ENCODE assay signal across 11 cellular contexts in genomic region chr6:33019358-33019757, GRCh38. TPM values are rescaled to one million over a fixed set of nuclear protein-coding genes. Genes with fewer than 3 reads are reported as not detected.
DNase-seq lines count a peak whose midpoint lies in the region; ATAC-seq, FAIRE-seq and TF ChIP-seq lines count a peak whose summit lies in the region.
"Had no signal": no experiment of that assay in that cellular context is flagged by ENCODE, and none has a peak within 500 bp of the region (broad histone marks: within the 10 kb centered on the region; RNA-seq: fewer than 3 reads in every experiment).

No MANE protein-coding gene starts in this region.

- ATAC-seq in IMR-90 (ENCODE audit: low read depth) (peak; percentile 52), psoas muscle (no peak), GM21529 (IDR thresholded peaks at IDR 0.05; ENCODE audit: unreplicated experiment) (no peak)

- H2AFZ ChIP-seq in IMR-90 (replicated peaks; ENCODE audit: low read length, poor library complexity) (no peak overlapping the region), endothelial cell of umbilical vein (ENCODE audit: low read depth, low read length) (peak overlapping the region; percentile 36)

- in situ Hi-C loops in IMR-90 (cut with MboI; ENCODE audit: low sequenced_read_pairs), result loop anchor here (5.0 to 10.0 kb wide), 2 partner anchors 145 to 228 kb away; no protein-coding TSS in a partner anchor

- POLR2A ChIA-PET in IMR-90 (lab: Charles Lee; ENCODE audit: unreplicated experiment) (no interaction called here), endothelial cell of umbilical vein (lab: Charles Lee) (no interaction called here)

- no peak overlapping the region for H2BK5ac ChIP-seq in IMR-90 (ENCODE audit: low read depth, low read length, poor library complexity, severe bottlenecking)

- no peak overlapping the region for H2BK20ac ChIP-seq in IMR-90 (ENCODE audit: low read depth, low read length)

- H3K23ac ChIP-seq in IMR-90 (ENCODE audit: low read depth, low read length), result no peak overlapping the region

- H4K8ac ChIP-seq in IMR-90 (ENCODE audit: low read depth in 2 of 2, low read length in 2 of 2), result 0 out of 4 replicates have a peak overlapping the region, but pooled peaks of 1 of the 2 experiments have one; percentile 41

- H4K91ac ChIP-seq in IMR-90 (ENCODE audit: insufficient read depth, low read depth, low read length), result no peak overlapping the region

- no peak overlapping the region for H2AK5ac ChIP-seq in IMR-90 (ENCODE audit: low read depth, low read length)

- H3K36me3 ChIP-seq in DOHH2 (ENCODE audit: control insufficient read depth, low read length), result no peaks in the 10 kb centered on the region
- H3K36me3 ChIP-seq in IMR-90 (ENCODE audit: control insufficient read depth, insufficient read depth, low read length), result no peaks in the 10 kb centered on the region
- H3K36me3 ChIP-seq in endothelial cell of umbilical vein (ENCODE audit: control insufficient read depth in 2 of 2, extremely low read depth in 1 of 2, insufficient read depth in 2 of 2, low read length in 2 of 2), result no peaks in the 10 kb centered on the region
- no peaks in the 10 kb centered on the region for H3K36me3 ChIP-seq in psoas muscle (ENCODE audit: insufficient read depth in 1 of 2, low read depth in 1 of 2)

- H4K20me1 ChIP-seq in DOHH2 (ENCODE audit: control insufficient read depth, insufficient read depth, low read depth, low read length) (no peaks in the 10 kb centered on the region), IMR-90 (ENCODE audit: insufficient read depth, low read length) (no peaks in the 10 kb centered on the region), endothelial cell of umbilical vein (replicated peaks; ENCODE audit: control insufficient read depth, extremely low read depth, insufficient read depth, low read length) (no peaks in the 10 kb centered on the region)

- H3F3A ChIP-seq in DOHH2 (ENCODE audit: control insufficient read depth, insufficient read depth), result no peaks in the 10 kb centered on the region

- H3K9me2 ChIP-seq in DOHH2 (replicated peaks; ENCODE audit: control insufficient read depth, low read length), result no peaks in the 10 kb centered on the region

- H3K79me2 ChIP-seq in DOHH2 (ENCODE audit: control insufficient read depth, low read length) (no peaks in the 10 kb centered on the region), endothelial cell of umbilical vein (ENCODE audit: control insufficient read depth, insufficient read depth, low read length) (no peaks in the 10 kb centered on the region)

- H3K9ac ChIP-seq in IMR-90 (ENCODE audit: low read depth, low read length) (no peak overlapping the region), endothelial cell of umbilical vein (replicated peaks; ENCODE audit: extremely low read depth, insufficient read depth, low read length) (no peak overlapping the region)

- H3K9me1 ChIP-seq in IMR-90 (ENCODE audit: insufficient read depth, low read length), result no peaks in the 10 kb centered on the region
- no peaks in the 10 kb centered on the region for H3K9me1 ChIP-seq in endothelial cell of umbilical vein (replicated peaks; ENCODE audit: control insufficient read depth, extremely low read depth, insufficient read depth, low read length)

- H3K27ac ChIP-seq in DOHH2 (ENCODE audit: low read depth, low read length) (no peak overlapping the region), IMR-90 (ENCODE audit: insufficient read depth, low read length) (no peak overlapping the region), endothelial cell of umbilical vein (ENCODE audit: insufficient read depth, low read depth, low read length) (no peak overlapping the region), psoas muscle (peak overlapping the region; percentile 58)
- H3K27ac ChIP-seq: epithelial cell of prostate had no signal

- H3K56ac ChIP-seq in IMR-90 (ENCODE audit: extremely low read depth, insufficient read depth, low read length), result no peak overlapping the region

- no peak overlapping the region for H2BK15ac ChIP-seq in IMR-90 (ENCODE audit: low read depth, low read length)

- H2AK9ac ChIP-seq in IMR-90 (replicated peaks; ENCODE audit: low read depth, low read length, poor library complexity), result no peak overlapping the region

- H3K27me3 ChIP-seq in DOHH2 (ENCODE audit: control insufficient read depth, low read length) (no peaks in the 10 kb centered on the region), IMR-90 (ENCODE audit: control insufficient read depth, insufficient read depth, low read length) (peaks cover 44% of the 10 kb centered on the region), endothelial cell of umbilical vein (ENCODE audit: control insufficient read depth in 2 of 2, insufficient read depth in 2 of 2, low read length in 2 of 2) (peaks cover 0 to 30% of the 10 kb centered on the region in 2 experiments), psoas muscle (ENCODE audit: insufficient read depth in 3 of 3, low read length in 2 of 3) (peaks cover 0 to 2% (median 0%) of the 10 kb centered on the region in 3 donors)

- TF ChIP-seq POLR2A in IMR-90 (IDR thresholded peaks at IDR 0.05; ENCODE audit: low read depth, low read length) (no peak), endothelial cell of umbilical vein (IDR thresholded peaks at IDR 0.05; ENCODE audit: low read depth, low read length) (no peak)

- H3K4me2 ChIP-seq in DOHH2 (ENCODE audit: low read length) (peak overlapping the region; percentile 54), IMR-90 (ENCODE audit: low read depth, low read length) (peak overlapping the region; percentile 89; the same call in 1 of the 2 replicates), endothelial cell of umbilical vein (ENCODE audit: insufficient read depth, low read length) (peak overlapping the region; percentile 88)

- intact Hi-C loops in IMR-90 (cut with micrococcal nuclease), result no loop called here
- intact Hi-C loops in endothelial cell of umbilical vein (cut with micrococcal nuclease), result no loop called here
- intact Hi-C loops in psoas muscle (cut with DNase I), result no loop called here
- intact Hi-C loops in posterior vena cava (cut with DNase I), result loop anchor here in 1 of 2 donors (5.0 kb wide), 1 partner anchor 58 kb away; the partner anchor contains the start of gene HLA-DPB1

- CTCF ChIA-PET in IMR-90 (lab: Yijun Ruan, JAX) (interaction anchor here (1.0 kb wide), 1 partner anchor 13 kb away, joined by 7 read pairs; no protein-coding TSS in a partner anchor), endothelial cell of umbilical vein (lab: Charles Lee) (interaction anchor here (0.6 to 6.7 kb wide), 11 partner anchors 35 to 229 kb away, joined by 3 to 88 read pairs (median 3); partner anchors contain the start of gene HLA-DPB1)

- H3K4me1 ChIP-seq in DOHH2 (ENCODE audit: control insufficient read depth, low read length) (peaks cover 26% of the 10 kb centered on the region), IMR-90 (ENCODE audit: control insufficient read depth, insufficient read depth, low read length) (no peaks in the 10 kb centered on the region; the same call in 1 of the 2 replicates), endothelial cell of umbilical vein (ENCODE audit: control insufficient read depth, extremely low read depth, insufficient read depth, low read length) (peaks cover 8% of the 10 kb centered on the region), psoas muscle (peaks cover 15% of the 10 kb centered on the region)

- H3K4ac ChIP-seq in IMR-90 (ENCODE audit: low read depth, low read length), result no peak overlapping the region

- H3K9me3 ChIP-seq in DOHH2 (ENCODE audit: control insufficient read depth, insufficient read depth, low read length) (no peaks in the 10 kb centered on the region), IMR-90 (ENCODE audit: control insufficient read depth, insufficient read depth, low read length) (no peaks in the 10 kb centered on the region), endothelial cell of umbilical vein (replicated peaks; ENCODE audit: control insufficient read depth, insufficient read depth, low read length) (no peaks in the 10 kb centered on the region), psoas muscle (no peaks in the 10 kb centered on the region)

- H3K4me3 ChIP-seq in DOHH2 (ENCODE audit: low read length), result peak overlapping the region; percentile 39
- H3K4me3 ChIP-seq in IMR-90 (ENCODE audit: insufficient read depth, low read depth, low read length), result no peak overlapping the region
- peak overlapping the region in 1 of 3 experiments; percentile 34 for H3K4me3 ChIP-seq in endothelial cell of umbilical vein (replicated peaks in 1 of 3; ENCODE audit: insufficient read depth in 1 of 3, low read depth in 1 of 3, low read length in 3 of 3)
- H3K4me3 ChIP-seq in psoas muscle, result peak overlapping the region; percentile 28

- no peak overlapping the region for H3K14ac ChIP-seq in IMR-90 (replicated peaks; ENCODE audit: low read depth, low read length)

- peak; percentile 31 for FAIRE-seq in endothelial cell of umbilical vein (lab: Jason Lieb, UNC)
- FAIRE-seq: HTR-8/SVneo had no signal

- dilution Hi-C loops in IMR-90 (cut with HindIII; ENCODE audit: low sequenced_read_pairs, unreplicated experiment) (no loop called here), endothelial cell of umbilical vein (cut with MboI; ENCODE audit: extremely low pct_ligation_motif_present, low sequenced_read_pairs) (no loop called here)

- DNase-seq in IMR-90 (no peak), endothelial cell of umbilical vein (ENCODE audit: low read depth, low spot score) (no peak), psoas muscle (no peak), NCI-H526 (lab: John Stamatoyannopoulos, UW) (no peak), iPS-NIHi11 (ENCODE audit: low spot score) (no peak), posterior vena cava (ENCODE audit: low spot score) (no peak)

- no peak overlapping the region; the same call in 1 of the 2 replicates for H4K5ac ChIP-seq in IMR-90 (ENCODE audit: low read depth, low read length)

- no peak overlapping the region; the same call in 1 of the 2 replicates for H3K18ac ChIP-seq in IMR-90 (ENCODE audit: low read depth, low read length)

- H2BK120ac ChIP-seq in IMR-90 (ENCODE audit: low read depth, low read length), result no peak overlapping the region

- H3K79me1 ChIP-seq in IMR-90 (ENCODE audit: low read depth in 1 of 2, low read length in 2 of 2), result no peaks in the 10 kb centered on the region

- BruUV-seq in IMR-90 (replicated peaks; lab: Mats Ljungman, UMichigan), result no TSS peak
- BruUV-seq in endothelial cell of umbilical vein (replicated peaks; lab: Mats Ljungman, UMichigan), result no TSS peak

- TF ChIP-seq CTCF in DOHH2 (IDR thresholded peaks at IDR 0.05; ENCODE audit: low read depth, low read length, poor library complexity, severe bottlenecking), result no peak
- TF ChIP-seq CTCF in IMR-90 (conservative IDR thresholded peaks at IDR 0.05; ENCODE audit: low read depth, low read length), result no peak
- no peak for TF ChIP-seq CTCF in endothelial cell of umbilical vein (IDR thresholded peaks at IDR 0.05; ENCODE audit: extremely low read depth in 1 of 2, insufficient read depth in 1 of 2, low read depth in 1 of 2, low read length in 2 of 2)
- TF ChIP-seq CTCF in psoas muscle (IDR thresholded peaks at IDR 0.05), result no peak

- TF ChIP-seq RAD21 in IMR-90 (IDR thresholded peaks at IDR 0.05; ENCODE audit: low read length), result no peak

RNA-seq across cellular contexts. Expression of gene HLA-DOA, which starts 10.0 kb away (rescaled TPM):
- not detected in 2 replicates for total RNA-seq in IMR-90 (2012; rRNA removed)
- polyA plus RNA-seq in IMR-90 (2012; rRNA removed), result not detected in 2 replicates
- polyA plus RNA-seq in IMR-90 (2012; cell fraction: cytosol; rRNA removed), result not detected in 2 replicates
- not detected in 2 replicates for polyA plus RNA-seq in IMR-90 (2012; cell fraction: nucleus; rRNA removed; ENCODE audit: low replicate concordance)
- not detected in 2 replicates for total RNA-seq in endothelial cell of umbilical vein
- not detected in 2 replicates for polyA plus RNA-seq in endothelial cell of umbilical vein
- polyA plus RNA-seq in endothelial cell of umbilical vein (2011; cell fraction: cytosol; rRNA removed), result 0.01 TPM in 1 of 2 replicates, not detected in the other
- polyA plus RNA-seq in endothelial cell of umbilical vein (2011; cell fraction: nucleus; rRNA removed), result not detected in 2 replicates
- polyA plus RNA-seq in endothelial cell of umbilical vein (2012), result 0.04 TPM in 1 of 2 replicates, not detected in the other
- not detected in 2 replicates for polyA minus RNA-seq in endothelial cell of umbilical vein
- polyA minus RNA-seq in endothelial cell of umbilical vein (2011; cell fraction: cytosol; rRNA and poly(A)+ RNA removed), result not detected
- not detected in 2 replicates for polyA minus RNA-seq in endothelial cell of umbilical vein (2011; cell fraction: nucleus; rRNA and poly(A)+ RNA removed)
- total RNA-seq in psoas muscle, result 1 to 10 TPM in 2 of 4 donors, under 1 TPM in 2; 0.48 to 1.5 (median 0.85) TPM
- under 1 TPM; 0.36 to 0.77 (median 0.58) TPM for polyA plus RNA-seq in psoas muscle
- 1 to 10 TPM; 3.1 to 3.5 TPM for total RNA-seq in posterior vena cava
- total RNA-seq: myocyte had no signal

RNA-seq across cellular contexts. Expression of gene BRD2, which starts 51.0 kb away (rescaled TPM):
- total RNA-seq in IMR-90 (2012; rRNA removed), result 75.8 and 99.5 TPM in 2 replicates
- polyA plus RNA-seq in IMR-90 (2012; rRNA removed), result 140 and 144 TPM in 2 replicates
- polyA plus RNA-seq in IMR-90 (2012; cell fraction: cytosol; rRNA removed), result 50.6 and 64.6 TPM in 2 replicates
- polyA plus RNA-seq in IMR-90 (2012; cell fraction: nucleus; rRNA removed; ENCODE audit: low replicate concordance), result 171 and 486 TPM in 2 replicates
- 187 and 197 TPM in 2 replicates for total RNA-seq in endothelial cell of umbilical vein
- 114 and 131 TPM in 2 replicates for polyA plus RNA-seq in endothelial cell of umbilical vein
- 127 and 138 TPM in 2 replicates for polyA plus RNA-seq in endothelial cell of umbilical vein (2011; cell fraction: cytosol; rRNA removed)
- 486 and 501 TPM in 2 replicates for polyA plus RNA-seq in endothelial cell of umbilical vein (2011; cell fraction: nucleus; rRNA removed)
- 101 and 133 TPM in 2 replicates for polyA plus RNA-seq in endothelial cell of umbilical vein (2012)
- 110 and 118 TPM in 2 replicates for polyA minus RNA-seq in endothelial cell of umbilical vein
- 64.9 TPM for polyA minus RNA-seq in endothelial cell of umbilical vein (2011; cell fraction: cytosol; rRNA and poly(A)+ RNA removed)
- polyA minus RNA-seq in endothelial cell of umbilical vein (2011; cell fraction: nucleus; rRNA and poly(A)+ RNA removed), result 159 and 195 TPM in 2 replicates
- 100 to 1,000 TPM in 3 of 4 donors, 10 to 100 TPM in 1; 70.0 to 135 (median 115) TPM for total RNA-seq in psoas muscle
- 10 to 100 TPM; 62.2 to 93.0 (median 64.4) TPM for polyA plus RNA-seq in psoas muscle
- 100 to 1,000 TPM; 125 to 129 TPM for total RNA-seq in posterior vena cava

RNA-seq across cellular contexts. Expression of gene HLA-DPA1, which starts 54.1 kb away (rescaled TPM):
- total RNA-seq in IMR-90 (2012; rRNA removed), result not detected in 2 replicates
- not detected in 2 replicates for polyA plus RNA-seq in IMR-90 (2012; rRNA removed)
- polyA plus RNA-seq in IMR-90 (2012; cell fraction: cytosol; rRNA removed), result 0.03 and 0.05 TPM in 2 replicates
- polyA plus RNA-seq in IMR-90 (2012; cell fraction: nucleus; rRNA removed; ENCODE audit: low replicate concordance), result not detected in 2 replicates
- total RNA-seq in endothelial cell of umbilical vein, result 11.4 TPM in 1 of 2 replicates, not detected in the other
- 18.9 and 23.2 TPM in 2 replicates for polyA plus RNA-seq in endothelial cell of umbilical vein
- polyA plus RNA-seq in endothelial cell of umbilical vein (2011; cell fraction: cytosol; rRNA removed), result 11.8 and 15.9 TPM in 2 replicates
- 5.7 and 7.1 TPM in 2 replicates for polyA plus RNA-seq in endothelial cell of umbilical vein (2011; cell fraction: nucleus; rRNA removed)
- 4.5 and 5.6 TPM in 2 replicates for polyA plus RNA-seq in endothelial cell of umbilical vein (2012)
- 9.4 and 17.6 TPM in 2 replicates for polyA minus RNA-seq in endothelial cell of umbilical vein
- not detected for polyA minus RNA-seq in endothelial cell of umbilical vein (2011; cell fraction: cytosol; rRNA and poly(A)+ RNA removed)
- 1.5 and 4.9 TPM in 2 replicates for polyA minus RNA-seq in endothelial cell of umbilical vein (2011; cell fraction: nucleus; rRNA and poly(A)+ RNA removed)
- 10 to 100 TPM; 13.8 to 52.6 (median 20.2) TPM for total RNA-seq in psoas muscle
- polyA plus RNA-seq in psoas muscle, result 10 to 100 TPM; 10.7 to 12.3 (median 10.9) TPM
- total RNA-seq in posterior vena cava, result 10 to 100 TPM; 44.4 to 84.9 TPM

RNA-seq across cellular contexts. Expression of gene HLA-DPB1, which starts 56.4 kb away (rescaled TPM):
- total RNA-seq in IMR-90 (2012; rRNA removed), result 5.8 and 7.7 TPM in 2 replicates
- polyA plus RNA-seq in IMR-90 (2012; rRNA removed), result 9.7 and 10.7 TPM in 2 replicates
- 11.7 and 13.7 TPM in 2 replicates for polyA plus RNA-seq in IMR-90 (2012; cell fraction: cytosol; rRNA removed)
- 4.3 and 7.0 TPM in 2 replicates for polyA plus RNA-seq in IMR-90 (2012; cell fraction: nucleus; rRNA removed; ENCODE audit: low replicate concordance)
- total RNA-seq in endothelial cell of umbilical vein, result 2.3 and 19.1 TPM in 2 replicates
- polyA plus RNA-seq in endothelial cell of umbilical vein, result 26.1 and 38.0 TPM in 2 replicates
- 42.6 and 45.6 TPM in 2 replicates for polyA plus RNA-seq in endothelial cell of umbilical vein (2011; cell fraction: cytosol; rRNA removed)
- 16.7 and 18.2 TPM in 2 replicates for polyA plus RNA-seq in endothelial cell of umbilical vein (2011; cell fraction: nucleus; rRNA removed)
- polyA plus RNA-seq in endothelial cell of umbilical vein (2012), result 9.2 and 9.8 TPM in 2 replicates
- polyA minus RNA-seq in endothelial cell of umbilical vein, result 18.1 and 19.0 TPM in 2 replicates
- polyA minus RNA-seq in endothelial cell of umbilical vein (2011; cell fraction: cytosol; rRNA and poly(A)+ RNA removed), result not detected
- 4.7 and 6.9 TPM in 2 replicates for polyA minus RNA-seq in endothelial cell of umbilical vein (2011; cell fraction: nucleus; rRNA and poly(A)+ RNA removed)
- 10 to 100 TPM; 11.9 to 33.2 (median 18.3) TPM for total RNA-seq in psoas muscle
- polyA plus RNA-seq in psoas muscle, result 10 to 100 TPM; 11.0 to 17.9 (median 11.1) TPM
- 10 to 100 TPM; 37.4 to 63.9 TPM for total RNA-seq in posterior vena cava
